In the genomic region with DNA sequence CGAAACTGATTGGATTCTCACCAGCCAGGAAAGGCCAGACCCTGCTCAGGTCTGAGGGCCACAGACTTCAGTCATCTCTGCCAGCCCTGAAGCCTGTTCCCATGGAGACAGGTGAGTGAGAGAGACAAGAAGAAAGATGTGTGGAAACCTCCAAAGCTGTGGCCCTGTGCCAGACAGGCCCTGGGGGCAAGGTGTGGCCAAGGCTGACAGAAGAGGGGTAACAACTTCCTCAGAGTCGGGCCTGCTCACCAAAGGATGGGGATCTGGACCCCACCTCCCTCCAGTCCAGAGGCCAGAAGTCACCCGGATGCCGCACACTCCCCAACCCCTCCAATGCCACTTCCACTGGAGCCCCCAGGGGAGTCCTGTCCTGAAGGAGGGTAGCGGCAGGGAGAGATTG, we compare ENCODE assay signal across 13 cellular contexts.
DNase-seq lines count a peak whose midpoint lies in the region; TF ChIP-seq lines count a peak whose summit lies in the region.
"Had no signal": no experiment of that assay in that cellular context is flagged by ENCODE, and none has a peak within 500 bp of the region (broad histone marks: within the 10 kb centered on the region; RNA-seq: fewer than 3 reads in every experiment).

No MANE protein-coding gene starts in this region.

- no peak overlapping the region for H2BK5ac ChIP-seq in neuronal stem cell (ENCODE audit: low read length)

- peak overlapping the region; percentile 52 for H2BK15ac ChIP-seq in neuronal stem cell (ENCODE audit: low read length)

- H3K4me2 ChIP-seq in neuronal stem cell (ENCODE audit: insufficient read depth, low read length, poor library complexity, severe bottlenecking) = no peak overlapping the region

- peak overlapping the region; percentile 49 for H2AK5ac ChIP-seq in neuronal stem cell (ENCODE audit: low read depth, low read length)

- DNase-seq in Daoy (ENCODE audit: low read depth) (peak; percentile 74), NCI-H128 (lab: John Stamatoyannopoulos, UW; ENCODE audit: unreplicated experiment) (peak; percentile 14), RWPE1 (ENCODE audit: low spot score) (peak; percentile 65), neuronal stem cell (ENCODE audit: low spot score) (no peak), epidermal melanocyte (ENCODE audit: insufficient read length, low spot score) (no peak), NCI-H774 (lab: John Stamatoyannopoulos, UW) (no peak), middle frontal gyrus (ENCODE audit: extremely low spot score, low spot score) (no peak)
- DNase-seq: activated CD4-positive, alpha-beta T cell treated with anti-CD3 and anti-CD28 coated beads for 1 hour; activated T-cell treated with anti-CD3 and anti-CD28 coated beads, Interleukin-2, amount 50 U/mL, for 72 hours; amniotic stem cell; lower lobe of right lung had no signal

- no peaks in the 10 kb centered on the region for H3K9me3 ChIP-seq in neuronal stem cell (replicated peaks in 1 of 2; ENCODE audit: control insufficient read depth in 2 of 2, insufficient read depth in 1 of 2, low read depth in 1 of 2, low read length in 2 of 2)
- H3K9me3 ChIP-seq: lower lobe of right lung, neutrophil had no signal

- H3K27ac ChIP-seq in RWPE1 (peak overlapping the region; percentile 76), neuronal stem cell (replicated peaks; ENCODE audit: low read length) (no peak overlapping the region)
- H3K27ac ChIP-seq: coronary artery, lower lobe of right lung, neutrophil had no signal

- peaks cover 6 to 15% of the 10 kb centered on the region in 2 donors for H3K4me1 ChIP-seq in neuronal stem cell (ENCODE audit: control insufficient read depth in 2 of 2, insufficient read depth in 1 of 2, low read depth in 1 of 2, low read length in 2 of 2)

- no peak overlapping the region for H2BK120ac ChIP-seq in neuronal stem cell (ENCODE audit: low read depth, low read length)

- TF ChIP-seq CTCF in RWPE1 (conservative IDR thresholded peaks at IDR 0.05; ENCODE audit: low read depth) = no peak

- WGBS in neuronal stem cell (ENCODE audit: extremely low coverage in 2 of 2, insufficient read length in 2 of 2, insufficient replicate concordance in 1 of 2), 2 donors = no CpG with 5 or more reads among the region's 5 CpGs

- no peak overlapping the region for H3K14ac ChIP-seq in neuronal stem cell (ENCODE audit: low read length)

- no peaks in the 10 kb centered on the region for H3K36me3 ChIP-seq in neuronal stem cell (replicated peaks in 1 of 2; ENCODE audit: control insufficient read depth in 2 of 2, insufficient read depth in 2 of 2, low read length in 2 of 2)
- H3K36me3 ChIP-seq: lower lobe of right lung, neutrophil had no signal

- no peak overlapping the region for H3K23ac ChIP-seq in neuronal stem cell (ENCODE audit: low read depth, low read length, poor library complexity)

- peak overlapping the region; percentile 68 for H3K18ac ChIP-seq in neuronal stem cell (ENCODE audit: low read length)

- no peak overlapping the region for H4K8ac ChIP-seq in neuronal stem cell (ENCODE audit: low read depth, low read length)

- no peak overlapping the region for H4K91ac ChIP-seq in neuronal stem cell (ENCODE audit: low read depth, low read length, poor library complexity)

- H3K4me3 ChIP-seq in neuronal stem cell (ENCODE audit: low read length in 2 of 2) = no peak overlapping the region

- no peak overlapping the region for H2BK12ac ChIP-seq in neuronal stem cell (ENCODE audit: low read length)

- H3K9ac ChIP-seq in neuronal stem cell (ENCODE audit: low read depth, low read length, poor library complexity) = no peak overlapping the region

- H3K27me3 ChIP-seq in neuronal stem cell (ENCODE audit: control insufficient read depth in 3 of 3, insufficient read depth in 3 of 3, low read depth in 1 of 3, low read length in 3 of 3) = peaks cover 0 to 26% (median 0%) of the 10 kb centered on the region in 3 experiments

- H3K4ac ChIP-seq in neuronal stem cell (ENCODE audit: low read length) = no peak overlapping the region

- H3K79me1 ChIP-seq in neuronal stem cell (ENCODE audit: low read depth, low read length) = no peaks in the 10 kb centered on the region

- CTCF ChIA-PET in RWPE1 (lab: Yijun Ruan, JAX) = no interaction called here

- H2AFZ ChIP-seq in neuronal stem cell (ENCODE audit: low read length) = no peak overlapping the region

- POLR2A ChIA-PET in RWPE1 (lab: Yijun Ruan, JAX; ENCODE audit: low non-redundant PET) = no interaction called here

Comparison
In these comparisons a context has a peak if more than half of its experiments do, and no peak if none do; other contexts are left out.
1. DNase-seq: peak in Daoy (single experiment), NCI-H128 (single experiment) and RWPE1 (single experiment); none in neuronal stem cell (single experiment), epidermal melanocyte (single experiment), NCI-H774 (single experiment) and middle frontal gyrus (single experiment).